ENCODE assay signal across 8 cellular contexts in genomic region chrX:131816551-131817136, GRCh38.
A peak's percentile ranks its signal among the peaks of the same experiment; 100 is the strongest.
DNase-seq lines count a peak whose midpoint lies in the region; ATAC-seq and TF ChIP-seq lines count a peak whose summit lies in the region.

No MANE protein-coding gene starts in this region.

- CTCF ChIA-PET in T-cell (lab: Charles Lee), result interaction anchor here in 1 of 2 donors (0.7 kb wide), 2 partner anchors 75 to 815 kb away, joined by 4 read pairs; no protein-coding TSS in a partner anchor

- H3K27ac ChIP-seq in layer of hippocampus (ENCODE audit: low read depth, low read length), result peak overlapping the region; percentile 53

- peak overlapping the region; percentile 86 to 88 for H3K27ac Mint-ChIP-seq in T-cell

- peak overlapping the region; percentile 80 to 82 (median 81) for H3K4me3 Mint-ChIP-seq in T-cell

- no peaks in the 10 kb centered on the region for H3K27me3 ChIP-seq in layer of hippocampus (ENCODE audit: control insufficient read depth, insufficient read depth, low read length)

- H3K27me3 Mint-ChIP-seq in T-cell, result no peaks in the 10 kb centered on the region

- peak; percentile 35 for DNase-seq in GM12865 (ENCODE audit: low read depth)
- peak; percentile 36 to 93 (median 70) for DNase-seq in T-cell
- DNase-seq in amygdala (lab: John Stamatoyannopoulos, UW), result peak in 37 of 56 donors; percentile 1 to 86 (median 35)
- peak; percentile 51 for DNase-seq in stimulated activated CD8-positive, alpha-beta memory T cell treated with anti-CD3 and anti-CD28 coated beads, Interleukin-4, amount 100 ng/mL, for 24 hours (ENCODE audit: low read depth)
- DNase-seq in D341Med (ENCODE audit: low spot score), result no peak

- no peak overlapping the region for H3K4me3 ChIP-seq in GM12865 (ENCODE audit: low read depth, low read length)

- no peaks in the 10 kb centered on the region for H3K36me3 Mint-ChIP-seq in T-cell

- no peaks in the 10 kb centered on the region for H3K9me3 Mint-ChIP-seq in T-cell

- TF ChIP-seq CTCF in GM12865 (IDR thresholded peaks at IDR 0.05; ENCODE audit: insufficient read depth, low read depth, low read length, missing control alignments), result no peak

- peak; percentile 46 for ATAC-seq in HG02798 (IDR thresholded peaks at IDR 0.05; ENCODE audit: poor library complexity, unreplicated experiment)
- ATAC-seq in T-cell (replicated peaks in 1 of 4), result peak; percentile 27 to 56 (median 46)
- ATAC-seq in HG02623 (IDR thresholded peaks at IDR 0.05; ENCODE audit: unreplicated experiment), result no peak

- POLR2A ChIA-PET in T-cell (lab: Charles Lee), result no interaction called here

- peaks cover 32 to 36% (median 32%) of the 10 kb centered on the region in 3 donors for H3K4me1 Mint-ChIP-seq in T-cell
